8 cellular contexts compared by ENCODE assay signal in the genomic region with DNA sequence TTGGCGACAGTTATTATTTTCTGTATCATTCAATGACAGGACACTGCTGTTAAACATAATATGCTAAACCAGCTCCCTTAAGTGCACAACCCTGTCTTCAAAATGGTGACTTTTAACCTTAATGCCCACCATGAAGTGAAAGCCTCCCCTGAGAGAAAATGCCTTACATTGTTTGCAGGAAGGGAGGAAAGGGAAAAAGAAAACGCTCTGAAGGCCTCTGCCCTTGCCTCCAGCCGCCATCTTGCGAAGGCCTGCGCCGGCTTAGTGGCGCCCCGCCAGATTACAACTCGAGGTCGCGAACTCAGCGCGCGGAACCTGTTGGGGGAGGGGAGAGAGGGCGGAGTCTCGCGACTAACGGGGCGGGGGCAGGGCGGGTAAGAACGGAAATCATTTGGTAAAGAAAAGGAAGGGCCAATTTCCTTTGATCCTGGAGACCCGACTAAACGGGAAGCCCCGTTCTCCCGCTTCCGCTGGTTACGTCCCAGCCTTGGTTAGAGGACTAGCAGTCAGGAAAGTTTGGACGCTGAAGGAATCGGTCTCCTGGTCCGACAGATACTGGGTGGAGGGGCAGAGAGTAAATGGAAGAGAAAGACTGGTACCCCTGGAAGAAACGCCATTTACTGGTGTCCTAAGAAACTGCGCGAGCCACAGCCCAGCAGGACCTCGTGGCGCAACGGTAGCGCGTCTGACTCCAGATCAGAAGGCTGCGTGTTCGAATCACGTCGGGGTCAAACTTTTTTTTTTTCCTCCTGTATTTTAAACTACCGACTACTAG. TPM values are rescaled to one million over a fixed set of nuclear protein-coding genes. Genes with fewer than 3 reads are reported as not detected.
DNase-seq lines count a peak whose midpoint lies in the region; ATAC-seq and TF ChIP-seq lines count a peak whose summit lies in the region.

No MANE protein-coding gene starts in this region.

- TF ChIP-seq POLR2A in GM15510 (IDR thresholded peaks at IDR 0.05; ENCODE audit: borderline replicate concordance, extremely low read depth, insufficient read length) = peak; percentile 47
- peak in 1 of 2 donors; percentile 33 for TF ChIP-seq POLR2A in uterus (IDR thresholded peaks at IDR 0.05)

- DNase-seq in NCI-H1694 (lab: John Stamatoyannopoulos, UW) = peak; percentile 78
- DNase-seq in right atrium auricular region (ENCODE audit: low spot score) = peak; percentile 95
- DNase-seq in pulmonary artery endothelial cell (ENCODE audit: low read depth, low spot score) = peak; percentile 52
- peak; percentile 92 to 95 for DNase-seq in uterus

- TF ChIP-seq CTCF in right atrium auricular region (IDR thresholded peaks at IDR 0.05) (no peak), uterus (IDR thresholded peaks at IDR 0.05) (no peak)

- peak overlapping the region; percentile 95 for H3K4me3 Mint-ChIP-seq in T-helper 1 cell treated with Interleukin-12 subunit alpha and Interleukin-12 subunit beta and Interleukin-4 antibody, amounts not matched to agents 30 μg/mL and 1 μg/mL, for 36 hours

- intact Hi-C loops in uterus (cut with DNase I; ENCODE audit: low total_unique reads) = no loop called here

- peak overlapping the region; percentile 63 to 68 for H3K4me3 ChIP-seq in right atrium auricular region
- peak overlapping the region; percentile 73 to 77 for H3K4me3 ChIP-seq in uterus

- H3K4me1 Mint-ChIP-seq in T-helper 1 cell treated with Interleukin-12 subunit alpha and Interleukin-12 subunit beta and Interleukin-4 antibody, amounts not matched to agents 30 μg/mL and 1 μg/mL, for 36 hours (ENCODE audit: low read depth) = peaks cover 22% of the 10 kb centered on the region

- peaks cover 13% of the 10 kb centered on the region for H3K27me3 Mint-ChIP-seq in T-helper 1 cell treated with Interleukin-12 subunit alpha and Interleukin-12 subunit beta and Interleukin-4 antibody, amounts not matched to agents 30 μg/mL and 1 μg/mL, for 36 hours (ENCODE audit: low read depth)

- H3K9me3 ChIP-seq in right atrium auricular region (no peaks in the 10 kb centered on the region), uterus (no peaks in the 10 kb centered on the region)

- peaks cover 10% of the 10 kb centered on the region for H3K36me3 Mint-ChIP-seq in T-helper 1 cell treated with Interleukin-12 subunit alpha and Interleukin-12 subunit beta and Interleukin-4 antibody, amounts not matched to agents 30 μg/mL and 1 μg/mL, for 36 hours (ENCODE audit: low read depth)

- H3K4me1 ChIP-seq in right atrium auricular region (no peaks in the 10 kb centered on the region), uterus (no peaks in the 10 kb centered on the region)

- H3K27ac Mint-ChIP-seq in T-helper 1 cell treated with Interleukin-12 subunit alpha and Interleukin-12 subunit beta and Interleukin-4 antibody, amounts not matched to agents 30 μg/mL and 1 μg/mL, for 36 hours = peak overlapping the region; percentile 100

- ATAC-seq in HG02884 (IDR thresholded peaks at IDR 0.05; ENCODE audit: unreplicated experiment) = peak; percentile 69

- peak overlapping the region; percentile 99 for H3K27ac ChIP-seq in angular gyrus (ENCODE audit: low read depth, low read length)
- H3K27ac ChIP-seq in right atrium auricular region = peak overlapping the region; percentile 93 to 97
- peak overlapping the region; percentile 97 for H3K27ac ChIP-seq in uterus

- H3K27me3 ChIP-seq in right atrium auricular region (no peaks in the 10 kb centered on the region), uterus (no peaks in the 10 kb centered on the region)

- H3K36me3 ChIP-seq in right atrium auricular region = no peaks in the 10 kb centered on the region
- H3K36me3 ChIP-seq in uterus = no peaks in the 10 kb centered on the region

- no peaks in the 10 kb centered on the region for H3K9me3 Mint-ChIP-seq in T-helper 1 cell treated with Interleukin-12 subunit alpha and Interleukin-12 subunit beta and Interleukin-4 antibody, amounts not matched to agents 30 μg/mL and 1 μg/mL, for 36 hours

RNA-seq across cellular contexts. Expression of a gene that starts 11.6 kb away (rescaled TPM):
- total RNA-seq in right atrium auricular region (10 to 100 TPM; 29.2 to 34.0 TPM), pulmonary artery endothelial cell (98.7 and 191 TPM in 2 replicates), uterus (100 to 1,000 TPM in 1 of 4 donors, 10 to 100 TPM in 3; 59.7 to 256 (median 93.8) TPM)

Comparison
In these comparisons a context has a peak if more than half of its experiments do, and no peak if none do; other contexts are left out.
1. Peak in every context shown above with its lines: DNase-seq, ATAC-seq, H3K4me3 ChIP-seq and H3K27ac ChIP-seq.